In genomic region chr3:123287051-123287961, GRCh38 we compare ENCODE assay signal across 11 cellular contexts.
"Had no signal": no experiment of that assay in that cellular context is flagged by ENCODE, and none has a peak within 500 bp of the region (broad histone marks: within the 10 kb centered on the region; RNA-seq: fewer than 3 reads in every experiment).

No MANE protein-coding gene starts in this region.

- H3K9me3 Mint-ChIP-seq: nephron progenitor cell had no signal

- H3K27me3 Mint-ChIP-seq: activated naive CD8-positive, alpha-beta T cell had no signal

- H3K4me3 Mint-ChIP-seq: activated naive CD8-positive, alpha-beta T cell; nephron progenitor cell had no signal

- H3K4me1 Mint-ChIP-seq: nephron progenitor cell had no signal

- H3K27ac Mint-ChIP-seq: activated naive CD8-positive, alpha-beta T cell; nephron progenitor cell had no signal

- DNase-seq: activated CD4-positive, alpha-beta T cell treated with anti-CD3 and anti-CD28 coated beads for 4 hours; activated T-cell treated with anti-CD3 and anti-CD28 coated beads, Interleukin-2, amount 50 U/mL, for 1 hour; left ventricle myocardium superior; stimulated activated CD4-positive, alpha-beta T cell treated with anti-CD3 and anti-CD28 coated beads, Interleukin-4, amount 100 ng/mL, for 1 hour; stimulated activated naive CD8-positive, alpha-beta T cell treated with anti-CD3 and anti-CD28 coated beads, Interleukin-15, Interleukin-2, amounts not matched to agents 100 U/mL and 50 U/mL, for 24 hours; T1000 had no signal

- H3K27ac ChIP-seq: SJCRH30, WERI-Rb-1 had no signal

- H3K36me3 ChIP-seq: SJCRH30, WERI-Rb-1 had no signal

- H3K27me3 ChIP-seq: dorsolateral prefrontal cortex, SJCRH30 had no signal

- H3K9me3 ChIP-seq: SJCRH30 had no signal

- H3K4me1 ChIP-seq: SJCRH30 had no signal

- H3K4me3 ChIP-seq: dorsolateral prefrontal cortex, SJCRH30 had no signal

- H3K36me3 Mint-ChIP-seq: activated naive CD8-positive, alpha-beta T cell had no signal
